In the genomic region with DNA sequence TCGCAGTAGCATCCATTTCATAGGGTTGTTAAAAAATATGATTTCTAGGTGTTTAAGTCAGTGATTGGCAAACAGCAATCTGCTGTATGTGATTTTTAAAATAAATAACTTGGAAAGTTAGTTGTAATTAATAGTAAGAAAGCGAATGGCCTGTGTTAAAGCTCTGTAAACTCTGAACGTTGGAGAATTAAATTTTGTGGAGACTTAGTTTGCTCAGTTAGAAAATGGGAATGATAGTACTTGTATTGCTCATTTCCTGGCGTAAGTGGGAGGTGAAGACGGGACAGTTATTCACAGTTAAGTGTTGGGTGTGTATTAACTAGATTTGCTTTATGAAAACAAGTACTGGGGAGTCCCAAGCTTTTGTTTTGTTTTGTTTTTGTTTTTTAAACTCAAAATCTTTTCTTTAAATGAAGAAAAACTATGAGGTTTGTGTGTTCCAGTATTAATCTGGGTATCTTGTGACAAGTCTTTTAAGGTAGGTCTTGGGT, we compare ENCODE assay signal across 8 cellular contexts.
DNase-seq lines count a peak whose midpoint lies in the region; ATAC-seq and TF ChIP-seq lines count a peak whose summit lies in the region.

No MANE protein-coding gene starts in this region.

- no peak for ATAC-seq in HG02588 (IDR thresholded peaks at IDR 0.05; ENCODE audit: unreplicated experiment)

- DNase-seq in ELR (ENCODE audit: low read depth) (peak; percentile 49), OCI-M1 (lab: John Stamatoyannopoulos, UW) (peak; percentile 64), erythroblast (lab: John Stamatoyannopoulos, UW) (peak; percentile 38 to 59), pons (ENCODE audit: low spot score) (peak; percentile 47), T-helper 9 cell (no peak), epidermal melanocyte (ENCODE audit: insufficient read length, low spot score) (no peak)
- DNase-seq in activated effector memory CD4-positive, alpha-beta T cell treated with Interleukin-2 at 50 U/mL for 16 hours: no peak

- TF ChIP-seq POLR2A in erythroblast (IDR thresholded peaks at IDR 0.05; ENCODE audit: low read length): no peak

Comparison
In these comparisons a context has a peak if more than half of its experiments do, and no peak if none do; other contexts are left out.
1. DNase-seq: peak in ELR (single experiment), OCI-M1 (single experiment), erythroblast (2 of 2) and pons (single experiment); none in activated effector memory CD4-positive, alpha-beta T cell treated with Interleukin-2 at 50 U/mL for 16 hours (single experiment), T-helper 9 cell (single experiment) and epidermal melanocyte (single experiment).